Comparison of ENCODE assay signal across 16 cellular contexts in the genomic region with DNA sequence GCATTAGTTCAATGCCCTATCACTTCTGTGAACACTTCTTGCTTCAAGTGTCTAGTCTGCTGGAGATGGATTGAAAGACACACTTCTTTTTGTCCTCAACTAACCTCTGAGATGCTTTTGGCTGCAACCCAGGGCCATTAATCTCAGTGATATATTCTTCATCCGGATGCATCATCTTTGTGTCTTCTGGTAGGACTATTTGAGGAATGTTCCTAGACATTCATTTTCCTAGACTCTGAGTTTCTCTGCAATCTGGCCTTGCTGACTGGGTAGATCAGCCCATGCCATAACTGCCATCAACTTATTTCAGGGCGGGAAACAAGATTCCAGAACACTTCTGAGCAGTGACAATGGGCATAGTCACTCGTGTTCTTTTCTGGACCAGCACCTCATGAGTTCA.
A peak's percentile ranks its signal among the peaks of the same experiment; 100 is the strongest.
DNase-seq lines count a peak whose midpoint lies in the region; ATAC-seq and TF ChIP-seq lines count a peak whose summit lies in the region.
"Had no signal": no experiment of that assay in that cellular context is flagged by ENCODE, and none has a peak within 500 bp of the region (broad histone marks: within the 10 kb centered on the region; RNA-seq: fewer than 3 reads in every experiment).

No MANE protein-coding gene starts in this region.

- intact Hi-C loops in A673 (cut with micrococcal nuclease; ENCODE audit: unreplicated experiment) (no loop called here), spleen (cut with DNase I; ENCODE audit: low total_unique reads) (no loop called here)

- no TSS peak for BruUV-seq in A673 (replicated peaks; lab: Mats Ljungman, UMichigan)

- TF ChIP-seq POLR2A in spleen (IDR thresholded peaks at IDR 0.05), result no peak

- no peak for ATAC-seq in GM21529 (IDR thresholded peaks at IDR 0.05; ENCODE audit: unreplicated experiment)
- ATAC-seq: A549, HCT116, Right ventricle myocardium inferior, T-cell had no signal

- no peak overlapping the region for H3K27ac ChIP-seq in A673 (ENCODE audit: low read depth, low read length, poor library complexity, severe bottlenecking)
- H3K27ac ChIP-seq in spleen, result no peak overlapping the region
- H3K27ac ChIP-seq in coronary artery, result no peak overlapping the region
- H3K27ac ChIP-seq: A549 had no signal

- POLR2A ChIA-PET in A673 (lab: Charles Lee; ENCODE audit: low non-redundant PET), result no interaction called here

- DNase-seq in A673 (ENCODE audit: low spot score) (peak; percentile 74), GM03348 (ENCODE audit: low spot score) (peak; percentile 11), NCI-H446 (lab: John Stamatoyannopoulos, UW) (peak; percentile 36 to 71), fibroblast of mammary gland (ENCODE audit: low read depth) (peak; percentile 23), spleen (no peak), coronary artery (ENCODE audit: low spot score) (no peak), amygdala (lab: John Stamatoyannopoulos, UW) (no peak)
- DNase-seq: MM.1S, NCI-H1105 treated with DMSO at 0.1 percent for 48 hours, NCI-H187, NCI-H510A treated with DMSO at 0.1 percent for 48 hours, T-cell had no signal

- no peaks in the 10 kb centered on the region for H3K36me3 ChIP-seq in A673 (ENCODE audit: insufficient read depth, low read length, poor library complexity, severe bottlenecking)
- no peaks in the 10 kb centered on the region for H3K36me3 ChIP-seq in spleen

- H3K4me1 ChIP-seq in A673 (ENCODE audit: insufficient read depth, low read length, poor library complexity, severe bottlenecking), result peaks cover 20% of the 10 kb centered on the region
- no peaks in the 10 kb centered on the region for H3K4me1 ChIP-seq in spleen
- H3K4me1 ChIP-seq: A549 had no signal

- H3K4me3 ChIP-seq in A673 (ENCODE audit: low read depth, low read length, poor library complexity, severe bottlenecking) (no peak overlapping the region), fibroblast of mammary gland (ENCODE audit: control insufficient read depth, low read depth, low read length) (no peak overlapping the region), spleen (no peak overlapping the region), coronary artery (no peak overlapping the region)
- H3K4me3 ChIP-seq: A549 had no signal

- WGBS in spleen, 5 donors, result 70 to 90% (median 77%) methylated on average over 3 of the region's 3 CpGs

- no peaks in the 10 kb centered on the region for H3K27me3 ChIP-seq in A673 (replicated peaks; ENCODE audit: insufficient read depth, low read depth, low read length, poor library complexity)
- no peaks in the 10 kb centered on the region for H3K27me3 ChIP-seq in spleen (replicated peaks in 1 of 7)

- H3K9me3 ChIP-seq in A673 (ENCODE audit: low read depth, low read length, poor library complexity, severe bottlenecking), result no peaks in the 10 kb centered on the region
- H3K9me3 ChIP-seq in spleen, result no peaks in the 10 kb centered on the region
- H3K9me3 ChIP-seq: A549 had no signal

- CTCF ChIA-PET in A673 (lab: Charles Lee), result no interaction called here

- TF ChIP-seq CTCF in A673 (conservative IDR thresholded peaks at IDR 0.05; ENCODE audit: low read depth, low read length) (no peak), fibroblast of mammary gland (conservative IDR thresholded peaks at IDR 0.05; ENCODE audit: control insufficient read depth, insufficient read depth, low read depth, low read length) (no peak), spleen (IDR thresholded peaks at IDR 0.05 in 8 of 11, conservative IDR thresholded peaks at IDR 0.05 in 3 of 11) (no peak), coronary artery (IDR thresholded peaks at IDR 0.05) (no peak)

Comparison
In these comparisons a context has a peak if more than half of its experiments do, and no peak if none do; other contexts are left out.
1. DNase-seq: peak in A673 (single experiment), GM03348 (single experiment), NCI-H446 (2 of 2) and fibroblast of mammary gland (single experiment); none in spleen (single experiment), coronary artery (single experiment) and amygdala (0 of 56).